Comparison of ENCODE assay signal across 30 cellular contexts in genomic region chr13:19670147-19670546, GRCh38. TPM values are rescaled to one million over a fixed set of nuclear protein-coding genes. Genes with fewer than 3 reads are reported as not detected.
DNase-seq lines count a peak whose midpoint lies in the region; ATAC-seq, FAIRE-seq and TF ChIP-seq lines count a peak whose summit lies in the region.
"Had no signal": no experiment of that assay in that cellular context is flagged by ENCODE, and none has a peak within 500 bp of the region (broad histone marks: within the 10 kb centered on the region; RNA-seq: fewer than 3 reads in every experiment).

No MANE protein-coding gene starts in this region.

- peak; percentile 10; the same call in 1 of the 2 replicates for ATAC-seq in IMR-90 (ENCODE audit: low read depth)
- peak; percentile 58 to 61 for ATAC-seq in naive B cell (ENCODE audit: low read depth in 2 of 2)
- no peak for ATAC-seq in HG03432 (IDR thresholded peaks at IDR 0.05; ENCODE audit: unreplicated experiment)
- ATAC-seq: activated CD4-positive, CD25-positive, alpha-beta regulatory T cell treated with anti-CD3 and anti-CD28 coated beads, Interleukin-2, amount 50 U/mL, for 24 hours; K562; Right ventricle myocardium inferior; stimulated activated naive CD8-positive, alpha-beta T cell treated with anti-CD3 and anti-CD28 coated beads, Interleukin-15, Interleukin-2, amounts not matched to agents 100 U/mL and 50 U/mL, for 24 hours had no signal

- H3K9me3 ChIP-seq in BLaER1 = no peaks in the 10 kb centered on the region
- no peaks in the 10 kb centered on the region for H3K9me3 ChIP-seq in IMR-90 (ENCODE audit: control insufficient read depth, insufficient read depth, low read length)
- H3K9me3 ChIP-seq: left ventricle myocardium inferior, testis had no signal

- H3K27me3 ChIP-seq in BLaER1 = no peaks in the 10 kb centered on the region
- no peaks in the 10 kb centered on the region for H3K27me3 ChIP-seq in IMR-90 (ENCODE audit: control insufficient read depth, insufficient read depth, low read length)
- H3K27me3 ChIP-seq: testis had no signal

- H3K79me1 ChIP-seq in IMR-90 (ENCODE audit: low read depth in 1 of 2, low read length in 2 of 2) = peaks cover 3 to 11% of the 10 kb centered on the region in 2 experiments

- H3K18ac ChIP-seq in IMR-90 (ENCODE audit: low read depth, low read length) = no peak overlapping the region

- H3K4me2 ChIP-seq in BLaER1 = 0 out of 2 replicates have a peak overlapping the region, but pooled peaks have one; percentile 11
- no peak overlapping the region for H3K4me2 ChIP-seq in IMR-90 (ENCODE audit: low read depth, low read length)

- no peak overlapping the region for H2BK5ac ChIP-seq in IMR-90 (ENCODE audit: low read depth, low read length, poor library complexity, severe bottlenecking)

- peak overlapping the region; percentile 57 to 98 (median 85) for H3K27ac Mint-ChIP-seq in naive B cell
- H3K27ac Mint-ChIP-seq: nephron had no signal

- DNase-seq in IMR-90 = no peak
- peak; percentile 54 for DNase-seq in amniotic epithelial cell (ENCODE audit: low read depth)
- no peak for DNase-seq in naive B cell
- no peak for DNase-seq in GM12891 (ENCODE audit: insufficient read length, low spot score)
- DNase-seq in NCI-H1048 (lab: John Stamatoyannopoulos, UW) = no peak
- DNase-seq in globus pallidus (ENCODE audit: low spot score) = no peak
- DNase-seq: activated T-cell treated with anti-CD3 and anti-CD28 coated beads, Interleukin-2, amount 50 U/mL, for 48 hours; anterior cingulate cortex; C1 segment of cervical spinal cord; effector CD4-positive, alpha-beta T cell; islet precursor cell; left ventricle myocardium inferior; NCI-H1092; NCI-H1694; NCI-H446; NCI-H748 treated with DMSO at 0.1 percent for 48 hours; stimulated activated CD4-positive, alpha-beta T cell treated with anti-CD3 and anti-CD28 coated beads, Interleukin-15, amount 100 ng/mL, for 24 hours; stimulated activated naive CD8-positive, alpha-beta T cell treated with anti-CD3 and anti-CD28 coated beads, Interleukin-15, Interleukin-2, amounts not matched to agents 100 U/mL and 50 U/mL, for 24 hours; T-helper 2 cell; testis had no signal

- intact Hi-C loops in IMR-90 (cut with micrococcal nuclease) = no loop called here

- H2BK120ac ChIP-seq in IMR-90 (ENCODE audit: low read depth, low read length) = no peak overlapping the region

- no CpG with 5 or more reads among the region's 3 CpGs for WGBS in IMR-90 (ENCODE audit: extremely low coverage in 2 of 2, insufficient read length in 1 of 2), 2 experiments

- no peak overlapping the region for H2AFZ ChIP-seq in IMR-90 (replicated peaks; ENCODE audit: low read length, poor library complexity)

- no peak for FAIRE-seq in GM12891 (lab: Jason Lieb, UNC)
- FAIRE-seq: bronchial epithelial cell, colon, H1, K562 had no signal

- H3K14ac ChIP-seq in IMR-90 (replicated peaks; ENCODE audit: low read depth, low read length) = no peak overlapping the region

- peaks cover 4 to 26% (median 10%) of the 10 kb centered on the region in 3 donors for H3K4me1 Mint-ChIP-seq in naive B cell

- peaks cover 42% of the 10 kb centered on the region for H4K20me1 ChIP-seq in BLaER1
- no peaks in the 10 kb centered on the region for H4K20me1 ChIP-seq in IMR-90 (ENCODE audit: insufficient read depth, low read length)

- H3K36me3 ChIP-seq in BLaER1 (peaks cover 100% of the 10 kb centered on the region), IMR-90 (ENCODE audit: control insufficient read depth, insufficient read depth, low read length) (peaks cover 74% of the 10 kb centered on the region)

- no peak overlapping the region for H3K27ac ChIP-seq in BLaER1
- H3K27ac ChIP-seq in IMR-90 (ENCODE audit: insufficient read depth, low read length) = peak overlapping the region; percentile 14; the same call in 1 of the 2 replicates
- H3K27ac ChIP-seq: epithelial cell of prostate, left ventricle myocardium inferior, testis had no signal

- no peak overlapping the region for H2AK5ac ChIP-seq in IMR-90 (ENCODE audit: low read depth, low read length)

- H3K56ac ChIP-seq in IMR-90 (ENCODE audit: extremely low read depth, insufficient read depth, low read length) = no peak overlapping the region

- H2BK20ac ChIP-seq in IMR-90 (ENCODE audit: low read depth, low read length) = no peak overlapping the region

- no peak overlapping the region for H2AK9ac ChIP-seq in IMR-90 (replicated peaks; ENCODE audit: low read depth, low read length, poor library complexity)

- no peak overlapping the region for H3K4me3 ChIP-seq in BLaER1
- no peak overlapping the region for H3K4me3 ChIP-seq in IMR-90 (ENCODE audit: insufficient read depth, low read depth, low read length)
- H3K4me3 ChIP-seq: K562, left ventricle myocardium inferior, testis had no signal

- CTCF ChIA-PET in IMR-90 (lab: Yijun Ruan, JAX) = no interaction called here

- no peak overlapping the region for H4K8ac ChIP-seq in IMR-90 (ENCODE audit: low read depth in 2 of 2, low read length in 2 of 2)

- no peak overlapping the region for H3K23ac ChIP-seq in IMR-90 (ENCODE audit: low read depth, low read length)

- H3K9ac ChIP-seq in BLaER1 (no peak overlapping the region), IMR-90 (ENCODE audit: low read depth, low read length) (no peak overlapping the region)

- no peak for TF ChIP-seq RAD21 in IMR-90 (IDR thresholded peaks at IDR 0.05; ENCODE audit: low read length)

- H3K36me3 Mint-ChIP-seq in naive B cell = peaks cover 0 to 23% of the 10 kb centered on the region in 2 donors

- POLR2A ChIA-PET in IMR-90 (lab: Charles Lee; ENCODE audit: unreplicated experiment) = no interaction called here

- peak overlapping the region in 2 of 8 donors; percentile 30 to 60 for H3K4me3 Mint-ChIP-seq in naive B cell
- H3K4me3 Mint-ChIP-seq: nephron had no signal

- no peak overlapping the region for H3K4ac ChIP-seq in IMR-90 (ENCODE audit: low read depth, low read length)

- no TSS peak for BruUV-seq in IMR-90 (replicated peaks; lab: Mats Ljungman, UMichigan)

- peaks cover 11% of the 10 kb centered on the region; the same call in 1 of the 2 replicates for H3K4me1 ChIP-seq in BLaER1
- H3K4me1 ChIP-seq in IMR-90 (ENCODE audit: control insufficient read depth, insufficient read depth, low read length) = peaks cover 4% of the 10 kb centered on the region; the same call in 1 of the 2 replicates
- H3K4me1 ChIP-seq: testis had no signal

- H3K9me3 Mint-ChIP-seq in naive B cell = no peaks in the 10 kb centered on the region
- H3K9me3 Mint-ChIP-seq: nephron had no signal

- peaks cover 5% of the 10 kb centered on the region for H3K9me1 ChIP-seq in IMR-90 (ENCODE audit: insufficient read depth, low read length)

- dilution Hi-C loops in IMR-90 (cut with HindIII; ENCODE audit: low sequenced_read_pairs, unreplicated experiment) = no loop called here

- peak overlapping the region; percentile 17; the same call in 1 of the 2 replicates for H4K5ac ChIP-seq in IMR-90 (ENCODE audit: low read depth, low read length)

- TF ChIP-seq POLR2A in IMR-90 (IDR thresholded peaks at IDR 0.05; ENCODE audit: low read depth, low read length) (no peak), GM12891 (IDR thresholded peaks at IDR 0.05; ENCODE audit: low read depth, low read length) (no peak)

- no peak overlapping the region for H2BK15ac ChIP-seq in IMR-90 (ENCODE audit: low read depth, low read length)

- TF ChIP-seq CTCF in IMR-90 (conservative IDR thresholded peaks at IDR 0.05; ENCODE audit: low read depth, low read length) = no peak

- H4K91ac ChIP-seq in IMR-90 (ENCODE audit: insufficient read depth, low read depth, low read length) = no peak overlapping the region

- no peaks in the 10 kb centered on the region for H3K27me3 Mint-ChIP-seq in naive B cell

- in situ Hi-C loops in IMR-90 (cut with MboI; ENCODE audit: low sequenced_read_pairs) = loop anchor here (10.0 to 25.0 kb wide), 2 partner anchors 105 to 317 kb away; no protein-coding TSS in a partner anchor

TF ChIP-seq in IMR-90, 13 proteins besides CTCF, POLR2A, EP300 and RAD21:
- TF ChIP-seq, protein P1, sequence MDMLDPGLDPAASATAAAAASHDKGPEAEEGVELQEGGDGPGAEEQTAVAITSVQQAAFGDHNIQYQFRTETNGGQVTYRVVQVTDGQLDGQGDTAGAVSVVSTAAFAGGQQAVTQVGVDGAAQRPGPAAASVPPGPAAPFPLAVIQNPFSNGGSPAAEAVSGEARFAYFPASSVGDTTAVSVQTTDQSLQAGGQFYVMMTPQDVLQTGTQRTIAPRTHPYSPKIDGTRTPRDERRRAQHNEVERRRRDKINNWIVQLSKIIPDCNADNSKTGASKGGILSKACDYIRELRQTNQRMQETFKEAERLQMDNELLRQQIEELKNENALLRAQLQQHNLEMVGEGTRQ (IDR thresholded peaks at IDR 0.05; ENCODE audit: low read depth, low read length) = no peak
- TF ChIP-seq CEBPB (IDR thresholded peaks at IDR 0.05; ENCODE audit: low read depth, low read length) = 0 out of 2 replicates have a peak, but pooled peaks have one; percentile 1

TF ChIP-seq in GM12891, 5 proteins besides CTCF, POLR2A, EP300 and RAD21:
- TF ChIP-seq SPI1 (IDR thresholded peaks at IDR 0.05; ENCODE audit: low read depth, low read length) (no peak), POU2F2 (IDR thresholded peaks at IDR 0.05; ENCODE audit: low read depth, low read length) (no peak)

RNA-seq across cellular contexts. Expression of gene MPHOSPH8, which starts 36.7 kb away (rescaled TPM):
- total RNA-seq in IMR-90 (2012; rRNA removed) = 11.7 and 13.3 TPM in 2 replicates
- polyA plus RNA-seq in IMR-90 (2012; rRNA removed) = 15.0 and 16.4 TPM in 2 replicates
- 4.3 and 5.5 TPM in 2 replicates for polyA plus RNA-seq in IMR-90 (2012; cell fraction: cytosol; rRNA removed)
- 6.4 and 45.4 TPM in 2 replicates for polyA plus RNA-seq in IMR-90 (2012; cell fraction: nucleus; rRNA removed; ENCODE audit: low replicate concordance)
- 10 to 100 TPM in 4 of 6 donors, 1 to 10 TPM in 2; 9.4 to 20.9 (median 10.8) TPM for polyA plus RNA-seq in naive B cell (ENCODE audit: low read depth in 6 of 6)
- polyA plus RNA-seq in GM12891 (2012; ENCODE audit: low read depth, missing spikeins) = 31.0 TPM
